ENCODE assay signal across 23 cellular contexts in the genomic region with DNA sequence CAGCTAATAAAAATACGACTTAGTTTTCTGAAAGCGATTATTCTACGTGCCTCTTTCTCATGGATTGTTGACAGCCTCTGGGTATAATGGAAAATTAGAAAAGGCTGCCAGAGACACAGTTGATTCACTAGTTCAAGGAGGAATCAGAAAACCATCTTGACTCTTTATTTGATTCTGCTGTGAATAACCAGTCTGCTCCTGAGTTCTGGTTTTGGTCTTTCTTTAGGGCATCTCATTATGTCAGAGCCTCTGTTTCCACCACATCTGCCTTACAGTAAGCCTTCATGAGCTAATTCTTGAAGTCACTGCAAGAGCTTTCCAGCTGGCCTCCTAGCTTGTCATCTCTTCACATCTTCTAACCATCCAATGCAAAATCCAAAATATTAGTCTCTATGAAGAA.
"Had no signal": no experiment of that assay in that cellular context is flagged by ENCODE, and none has a peak within 500 bp of the region (broad histone marks: within the 10 kb centered on the region; RNA-seq: fewer than 3 reads in every experiment).

No MANE protein-coding gene starts in this region.

- H3K36me3 Mint-ChIP-seq: mesothelial cell of epicardium had no signal

- DNase-seq: colonic mucosa; cortex of kidney; effector CD8-positive, alpha-beta T cell; effector memory CD8-positive, alpha-beta T cell; endodermal cell; erythroblast; esophagus squamous epithelium; foreskin fibroblast; foreskin melanocyte; gastrocnemius medialis; glutamatergic neuron; head of caudate nucleus; heart right ventricle; hippocampal formation; left cardiac atrium; left lung; left ventricle myocardium superior; lower lobe of right lung; mesenchymal stem cell; mucosa of descending colon had no signal

- H3K27me3 Mint-ChIP-seq: dendritic cell treated with granulocyte-macrophage colony-stimulating factor and Interleukin-4, amounts not matched to agents 40 ng/mL and 50 ng/mL, for 4 days; effector memory CD8-positive, alpha-beta T cell had no signal

- H3K27ac Mint-ChIP-seq: dendritic cell treated with granulocyte-macrophage colony-stimulating factor and Interleukin-4, amounts not matched to agents 40 ng/mL and 50 ng/mL, for 4 days; effector memory CD8-positive, alpha-beta T cell; endodermal cell; mesothelial cell of epicardium had no signal

- H3K4me3 Mint-ChIP-seq: dendritic cell treated with granulocyte-macrophage colony-stimulating factor and Interleukin-4, amounts not matched to agents 40 ng/mL and 50 ng/mL, for 4 days; effector memory CD8-positive, alpha-beta T cell; endodermal cell; mesothelial cell of epicardium had no signal

- H3K9me3 Mint-ChIP-seq: endodermal cell, mesothelial cell of epicardium had no signal

- H3K27ac ChIP-seq: colonic mucosa, epithelial cell of prostate, esophagus squamous epithelium, gastrocnemius medialis, heart right ventricle, left lung, lower lobe of right lung had no signal
